Comparison of ENCODE assay signal across 1 cellular context in the genomic region with DNA sequence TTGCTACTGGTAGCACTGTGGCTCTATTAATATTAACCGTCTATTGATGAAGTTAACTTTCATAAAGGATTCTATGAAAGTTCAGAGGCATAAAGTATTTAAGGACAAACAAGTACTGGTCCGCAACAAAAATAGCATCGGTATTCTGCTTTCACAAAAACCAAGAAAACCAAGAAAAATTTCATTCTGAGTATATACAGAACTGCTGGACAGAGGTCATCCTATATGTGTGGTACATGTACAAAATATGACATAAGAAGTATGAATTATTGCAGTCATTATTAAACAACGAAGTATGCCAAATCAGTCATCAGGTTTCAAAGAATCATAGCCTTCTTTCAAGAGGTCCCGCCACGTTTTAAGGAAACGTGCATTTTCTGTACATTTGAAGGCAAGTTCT.
TF ChIP-seq lines count a peak whose summit lies in the region.

No MANE protein-coding gene starts in this region.

TF ChIP-seq in GM12878, 131 proteins besides CTCF, POLR2A, EP300 and RAD21 (continued from another document):
- TF ChIP-seq, protein P1, sequence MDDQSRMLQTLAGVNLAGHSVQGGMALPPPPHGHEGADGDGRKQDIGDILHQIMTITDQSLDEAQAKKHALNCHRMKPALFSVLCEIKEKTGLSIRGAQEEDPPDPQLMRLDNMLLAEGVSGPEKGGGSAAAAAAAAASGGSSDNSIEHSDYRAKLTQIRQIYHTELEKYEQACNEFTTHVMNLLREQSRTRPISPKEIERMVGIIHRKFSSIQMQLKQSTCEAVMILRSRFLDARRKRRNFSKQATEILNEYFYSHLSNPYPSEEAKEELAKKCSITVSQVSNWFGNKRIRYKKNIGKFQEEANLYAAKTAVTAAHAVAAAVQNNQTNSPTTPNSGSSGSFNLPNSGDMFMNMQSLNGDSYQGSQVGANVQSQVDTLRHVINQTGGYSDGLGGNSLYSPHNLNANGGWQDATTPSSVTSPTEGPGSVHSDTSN (IDR thresholded peaks at IDR 0.05; ENCODE audit: insufficient replicate concordance, low read depth, low read length): no peak
- TF ChIP-seq STAT3 (IDR thresholded peaks at IDR 0.05; ENCODE audit: low read depth, low read length): no peak
- TF ChIP-seq ATF7 (IDR thresholded peaks at IDR 0.05; ENCODE audit: low read depth): peak; percentile 54; the same call in 1 of the 2 replicates
